ENCODE assay signal across 9 cellular contexts in the genomic region with DNA sequence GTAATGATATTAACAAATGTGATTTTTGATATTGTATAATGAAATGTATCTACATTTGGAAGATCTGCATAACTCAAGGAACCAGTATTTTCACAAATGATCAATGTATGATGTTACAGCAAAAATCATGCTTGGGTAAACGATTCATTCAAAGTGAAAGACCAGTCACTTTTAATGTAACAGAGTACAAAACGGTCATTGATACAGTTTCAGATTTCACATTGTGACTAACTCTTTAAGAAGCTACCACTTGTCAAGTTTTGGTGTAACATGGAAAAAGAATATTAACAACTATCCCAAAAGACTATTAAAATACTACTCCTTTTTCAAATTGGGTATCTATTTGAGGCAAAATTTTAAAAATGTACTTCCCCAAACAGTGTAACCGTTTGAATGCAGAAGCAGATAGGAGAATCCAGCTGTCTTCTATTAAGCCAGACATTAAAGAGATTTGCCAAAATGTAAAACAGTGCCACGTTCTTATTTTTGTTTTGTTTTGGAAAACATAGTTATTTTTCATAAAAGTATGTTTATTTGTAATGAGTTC. TPM values are rescaled to one million over a fixed set of nuclear protein-coding genes. Genes with fewer than 3 reads are reported as not detected.
DNase-seq lines count a peak whose midpoint lies in the region; ATAC-seq lines count a peak whose summit lies in the region.
"Had no signal": no experiment of that assay in that cellular context is flagged by ENCODE, and none has a peak within 500 bp of the region (broad histone marks: within the 10 kb centered on the region; RNA-seq: fewer than 3 reads in every experiment).

No MANE protein-coding gene starts in this region.

- H3K27ac Mint-ChIP-seq in activated naive CD8-positive, alpha-beta T cell treated with anti-CD3 and anti-CD28 coated beads, Interleukin-2, amount 50 U/mL, for 24 hours = peak overlapping the region; percentile 78
- peak overlapping the region in 9 of 10 donors; percentile 10 to 95 (median 41) for H3K27ac Mint-ChIP-seq in naive thymus-derived CD8-positive, alpha-beta T cell

- no peak for ATAC-seq in activated naive CD8-positive, alpha-beta T cell treated with anti-CD3 and anti-CD28 coated beads, Interleukin-2, amount 50 U/mL, for 24 hours
- no peak for ATAC-seq in naive thymus-derived CD8-positive, alpha-beta T cell
- ATAC-seq in GM18511 (IDR thresholded peaks at IDR 0.05; ENCODE audit: unreplicated experiment) = no peak

- DNase-seq in EL (peak; percentile 46), M059J (ENCODE audit: low read depth) (peak; percentile 66), NCI-H226 (no peak), NCI-H774 (lab: John Stamatoyannopoulos, UW) (no peak)
- no peak for DNase-seq in activated naive CD8-positive, alpha-beta T cell treated with anti-CD3 and anti-CD28 coated beads, Interleukin-2, amount 50 U/mL, for 24 hours
- no peak for DNase-seq in naive thymus-derived CD8-positive, alpha-beta T cell
- DNase-seq: NCI-H1092, nucleus accumbens had no signal

- POLR2A ChIA-PET in naive thymus-derived CD8-positive, alpha-beta T cell (lab: Charles Lee) = interaction anchor here (1.0 to 2.7 kb wide), 2 partner anchors 15 to 32 kb away, joined by 3 to 11 read pairs; partner anchors contain the start of gene AKAP13

- peaks cover 22% of the 10 kb centered on the region for H3K36me3 Mint-ChIP-seq in activated naive CD8-positive, alpha-beta T cell treated with anti-CD3 and anti-CD28 coated beads, Interleukin-2, amount 50 U/mL, for 24 hours (ENCODE audit: low read depth)
- peaks cover 0 to 5% (median 0%) of the 10 kb centered on the region in 3 donors for H3K36me3 Mint-ChIP-seq in naive thymus-derived CD8-positive, alpha-beta T cell

- H3K4me1 Mint-ChIP-seq in activated naive CD8-positive, alpha-beta T cell treated with anti-CD3 and anti-CD28 coated beads, Interleukin-2, amount 50 U/mL, for 24 hours = peaks cover 91% of the 10 kb centered on the region
- peaks cover 30 to 83% (median 74%) of the 10 kb centered on the region in 4 donors for H3K4me1 Mint-ChIP-seq in naive thymus-derived CD8-positive, alpha-beta T cell

- no peaks in the 10 kb centered on the region for H3K9me3 Mint-ChIP-seq in activated naive CD8-positive, alpha-beta T cell treated with anti-CD3 and anti-CD28 coated beads, Interleukin-2, amount 50 U/mL, for 24 hours
- H3K9me3 Mint-ChIP-seq in naive thymus-derived CD8-positive, alpha-beta T cell = no peaks in the 10 kb centered on the region

- peak overlapping the region; percentile 44 for H3K4me3 Mint-ChIP-seq in activated naive CD8-positive, alpha-beta T cell treated with anti-CD3 and anti-CD28 coated beads, Interleukin-2, amount 50 U/mL, for 24 hours
- no peak overlapping the region for H3K4me3 Mint-ChIP-seq in naive thymus-derived CD8-positive, alpha-beta T cell

- peaks cover 2% of the 10 kb centered on the region for H3K27me3 Mint-ChIP-seq in activated naive CD8-positive, alpha-beta T cell treated with anti-CD3 and anti-CD28 coated beads, Interleukin-2, amount 50 U/mL, for 24 hours
- H3K27me3 Mint-ChIP-seq in naive thymus-derived CD8-positive, alpha-beta T cell = no peaks in the 10 kb centered on the region

RNA-seq across cellular contexts. Expression of gene AKAP13, which starts 31.7 kb away (rescaled TPM):
- 22.7 and 42.8 TPM in 2 replicates for total RNA-seq in M059J (2014; rRNA removed; shearing (Covaris generic))
- total RNA-seq in naive thymus-derived CD8-positive, alpha-beta T cell = 100 to 1,000 TPM; 240 to 244 TPM
- polyA plus RNA-seq in naive thymus-derived CD8-positive, alpha-beta T cell = 100 to 1,000 TPM; 113 to 131 (median 120) TPM

Comparison
In these comparisons a context has a peak if more than half of its experiments do, and no peak if none do; other contexts are left out.
1. DNase-seq: peak in EL (single experiment) and M059J (single experiment); none in activated naive CD8-positive, alpha-beta T cell treated with anti-CD3 and anti-CD28 coated beads, Interleukin-2, amount 50 U/mL, for 24 hours (single experiment), naive thymus-derived CD8-positive, alpha-beta T cell (0 of 10), NCI-H226 (single experiment) and NCI-H774 (single experiment).